ENCODE assay signal across 35 cellular contexts in genomic region chr4:141304346-141304745, GRCh38.
"Had no signal": no experiment of that assay in that cellular context is flagged by ENCODE, and none has a peak within 500 bp of the region (broad histone marks: within the 10 kb centered on the region; RNA-seq: fewer than 3 reads in every experiment).

No MANE protein-coding gene starts in this region.

- DNase-seq: Karpas-422, Kasumi-1, MG63, MM.1S, MV-4-11, NCI-H1048, NCI-H1092, NCI-H1092 treated with DMSO at 0.1 percent for 48 hours, NCI-H1105, NCI-H1105 treated with DMSO at 0.1 percent for 48 hours, NCI-H1417 treated with DMSO at 0.1 percent for 48 hours, NCI-H1436 treated with DMSO at 0.1 percent for 48 hours, NCI-H146, NCI-H1694, NCI-H1694 treated with DMSO at 0.1 percent for 48 hours, NCI-H187, NCI-H187 treated with DMSO at 0.1 percent for 48 hours, NCI-H1930, NCI-H2029, NCI-H2029 treated with DMSO at 0.1 percent for 48 hours, NCI-H2081, NCI-H2081 treated with DMSO at 0.1 percent for 48 hours, NCI-H2107, NCI-H2171, NCI-H2171 treated with DMSO at 0.1 percent for 48 hours, NCI-H2227 treated with DMSO at 0.1 percent for 48 hours, NCI-H226, NCI-H345, NCI-H446, NCI-H446 treated with DMSO at 0.1 percent for 48 hours, NCI-H510A, NCI-H510A treated with DMSO at 0.1 percent for 48 hours, NCI-H524, NCI-H524 treated with DMSO at 0.1 percent for 48 hours, NCI-H526 had no signal

- H3K36me3 ChIP-seq: MG63 had no signal

- H3K4me3 ChIP-seq: MG63 had no signal

- H3K9me3 ChIP-seq: MG63 had no signal

- H3K27me3 ChIP-seq: MG63 had no signal
